In the genomic region with DNA sequence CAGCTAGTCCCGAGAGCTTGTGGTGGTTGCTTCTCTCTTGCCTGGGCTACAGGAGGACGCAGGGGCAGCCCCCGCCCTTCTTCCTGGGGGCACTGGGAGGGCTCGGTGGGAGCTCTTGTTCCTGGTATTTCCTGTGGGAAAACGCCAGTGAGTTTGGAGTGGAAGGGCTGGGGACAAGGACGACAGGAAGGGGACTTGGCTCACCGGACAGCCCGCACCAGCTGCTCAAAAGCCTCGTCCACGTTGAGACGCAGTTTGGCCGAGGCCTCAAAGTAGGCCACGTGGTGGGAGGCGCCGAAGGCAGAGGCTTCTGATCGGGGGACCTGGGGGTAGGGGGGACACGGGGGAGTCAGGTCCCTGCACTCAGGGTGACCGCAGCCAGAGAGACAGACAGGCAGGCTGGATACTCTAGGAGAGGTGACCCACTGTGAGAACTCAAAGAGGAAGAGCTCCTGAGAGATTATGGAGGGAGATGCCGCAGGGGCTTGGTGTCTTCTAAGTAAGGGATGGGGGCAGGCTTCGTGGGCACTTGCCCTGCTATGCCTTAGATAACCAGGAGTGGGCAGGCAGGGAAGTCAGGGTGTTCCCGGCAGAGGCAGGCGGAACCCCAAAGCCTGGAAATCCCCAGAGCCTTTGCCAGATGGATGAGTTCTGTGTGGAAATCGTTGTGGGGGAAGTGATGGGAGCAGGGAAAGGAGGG, we compare ENCODE assay signal across 10 cellular contexts. TPM values are rescaled to one million over a fixed set of nuclear protein-coding genes. Genes with fewer than 3 reads are reported as not detected.
DNase-seq lines count a peak whose midpoint lies in the region; ATAC-seq and TF ChIP-seq lines count a peak whose summit lies in the region.
"Had no signal": no experiment of that assay in that cellular context is flagged by ENCODE, and none has a peak within 500 bp of the region (broad histone marks: within the 10 kb centered on the region; RNA-seq: fewer than 3 reads in every experiment).

No MANE protein-coding gene starts in this region.

- H3K9me3 Mint-ChIP-seq in Calu3 (ENCODE audit: low read depth, unreplicated experiment), result no peaks in the 10 kb centered on the region
- H3K9me3 Mint-ChIP-seq in stimulated activated naive CD8-positive, alpha-beta T cell treated with anti-CD3 and anti-CD28 coated beads, Interleukin-15, amount 100 ng/mL, for 72 hours, result no peaks in the 10 kb centered on the region
- H3K9me3 Mint-ChIP-seq: activated T-helper 1 cell treated with anti-CD3 and anti-CD28 coated beads, Interleukin-12 subunit alpha, Interleukin-12 subunit beta, Interleukin-2, Interleukin-4 antibody, amounts not matched to agents 30 ng/mL and 10 ng/mL and 1 ng/mL, durations not matched to agents 14 hours and 24 hours and 36 hours had no signal

- DNase-seq in Calu3 (no peak), RWPE1 (ENCODE audit: low spot score) (no peak), fibroblast of peridontal ligament (ENCODE audit: extremely low read depth) (peak; percentile 31), retina (peak; percentile 43), RPMI8226 (no peak)
- DNase-seq in stimulated activated CD4-positive, alpha-beta T cell treated with anti-CD3 and anti-CD28 coated beads, Interleukin-4, amount 100 ng/mL, for 24 hours, result no peak
- no peak for DNase-seq in stimulated activated naive CD8-positive, alpha-beta T cell treated with anti-CD3 and anti-CD28 coated beads, Interleukin-15, amount 100 ng/mL, for 72 hours
- DNase-seq: NCI-H748 treated with DMSO at 0.1 percent for 48 hours had no signal

- intact Hi-C loops in Calu3 (cut with micrococcal nuclease; ENCODE audit: unreplicated experiment), result no loop called here

- CTCF ChIA-PET in Calu3 (lab: Charles Lee) (interaction anchor here (0.9 kb wide), 1 partner anchor 23 kb away, joined by 4 read pairs; no protein-coding TSS in a partner anchor), RWPE1 (lab: Yijun Ruan, JAX) (interaction anchor here (0.7 to 0.8 kb wide), 2 partner anchors 14 to 46 kb away, joined by 3 to 5 read pairs; no protein-coding TSS in a partner anchor)

- POLR2A ChIA-PET in RWPE1 (lab: Yijun Ruan, JAX; ENCODE audit: low non-redundant PET), result no interaction called here

- H3K4me1 Mint-ChIP-seq in Calu3 (ENCODE audit: low read depth, unreplicated experiment), result peaks cover 25% of the 10 kb centered on the region
- peaks cover 25% of the 10 kb centered on the region for H3K4me1 Mint-ChIP-seq in stimulated activated naive CD8-positive, alpha-beta T cell treated with anti-CD3 and anti-CD28 coated beads, Interleukin-15, amount 100 ng/mL, for 72 hours

- H3K36me3 Mint-ChIP-seq in Calu3 (ENCODE audit: insufficient read depth, unreplicated experiment), result peaks cover 75% of the 10 kb centered on the region

- H3K27ac ChIP-seq in RWPE1, result peak overlapping the region; percentile 100
- H3K27ac ChIP-seq: neutrophil had no signal

- ATAC-seq in stimulated activated naive CD8-positive, alpha-beta T cell treated with anti-CD3 and anti-CD28 coated beads, Interleukin-15, amount 100 ng/mL, for 72 hours, result no peak

- H3K27me3 Mint-ChIP-seq in Calu3 (ENCODE audit: unreplicated experiment), result no peaks in the 10 kb centered on the region
- peaks cover 12% of the 10 kb centered on the region for H3K27me3 Mint-ChIP-seq in stimulated activated naive CD8-positive, alpha-beta T cell treated with anti-CD3 and anti-CD28 coated beads, Interleukin-15, amount 100 ng/mL, for 72 hours

- H3K27ac Mint-ChIP-seq in Calu3 (ENCODE audit: unreplicated experiment), result peak overlapping the region; percentile 77
- H3K27ac Mint-ChIP-seq in stimulated activated naive CD8-positive, alpha-beta T cell treated with anti-CD3 and anti-CD28 coated beads, Interleukin-15, amount 100 ng/mL, for 72 hours, result peak overlapping the region in 1 of 2 donors; percentile 13
- H3K27ac Mint-ChIP-seq: activated T-helper 1 cell treated with anti-CD3 and anti-CD28 coated beads, Interleukin-12 subunit alpha, Interleukin-12 subunit beta, Interleukin-2, Interleukin-4 antibody, amounts not matched to agents 30 ng/mL and 10 ng/mL and 1 ng/mL, durations not matched to agents 14 hours and 24 hours and 36 hours had no signal

- no peak for TF ChIP-seq CTCF in Calu3 (IDR thresholded peaks at IDR 0.05; ENCODE audit: unreplicated experiment)
- no peak for TF ChIP-seq CTCF in RWPE1 (conservative IDR thresholded peaks at IDR 0.05; ENCODE audit: low read depth)

- BruUV-seq in Calu3 (replicated peaks; lab: Mats Ljungman, UMichigan), result no TSS peak

- H3K4me3 Mint-ChIP-seq in Calu3 (ENCODE audit: low read depth, unreplicated experiment), result no peak overlapping the region
- H3K4me3 Mint-ChIP-seq in stimulated activated naive CD8-positive, alpha-beta T cell treated with anti-CD3 and anti-CD28 coated beads, Interleukin-15, amount 100 ng/mL, for 72 hours, result no peak overlapping the region
- H3K4me3 Mint-ChIP-seq: activated T-helper 1 cell treated with anti-CD3 and anti-CD28 coated beads, Interleukin-12 subunit alpha, Interleukin-12 subunit beta, Interleukin-2, Interleukin-4 antibody, amounts not matched to agents 30 ng/mL and 10 ng/mL and 1 ng/mL, durations not matched to agents 14 hours and 24 hours and 36 hours had no signal

RNA-seq across cellular contexts. Expression of gene RRAS, which starts 4.3 kb away (rescaled TPM):
- 70.4 and 82.2 TPM in 2 replicates for total RNA-seq in Calu3 (2022)

RNA-seq across cellular contexts. Expression of gene SCAF1, which starts 6.3 kb away (rescaled TPM):
- total RNA-seq in Calu3 (2022), result 129 and 137 TPM in 2 replicates

RNA-seq across cellular contexts. Expression of gene IRF3, which starts 30.0 kb away (rescaled TPM):
- 189 and 191 TPM in 2 replicates for total RNA-seq in Calu3 (2022)

RNA-seq across cellular contexts. Expression of gene BCL2L12, which starts 30.1 kb away (rescaled TPM):
- 66.5 and 70.8 TPM in 2 replicates for total RNA-seq in Calu3 (2022)

RNA-seq across cellular contexts. Expression of gene PRMT1, which starts 41.4 kb away (rescaled TPM):
- 350 and 369 TPM in 2 replicates for total RNA-seq in Calu3 (2022)

Comparison
In these comparisons a context has a peak if more than half of its experiments do, and no peak if none do; other contexts are left out.
1. DNase-seq: peak in fibroblast of peridontal ligament (single experiment) and retina (single experiment); none in Calu3 (single experiment), RWPE1 (single experiment), RPMI8226 (single experiment), stimulated activated CD4-positive, alpha-beta T cell treated with anti-CD3 and anti-CD28 coated beads, Interleukin-4, amount 100 ng/mL, for 24 hours (single experiment) and stimulated activated naive CD8-positive, alpha-beta T cell treated with anti-CD3 and anti-CD28 coated beads, Interleukin-15, amount 100 ng/mL, for 72 hours (0 of 2).